ENCODE assay signal across 2 cellular contexts in the genomic region with DNA sequence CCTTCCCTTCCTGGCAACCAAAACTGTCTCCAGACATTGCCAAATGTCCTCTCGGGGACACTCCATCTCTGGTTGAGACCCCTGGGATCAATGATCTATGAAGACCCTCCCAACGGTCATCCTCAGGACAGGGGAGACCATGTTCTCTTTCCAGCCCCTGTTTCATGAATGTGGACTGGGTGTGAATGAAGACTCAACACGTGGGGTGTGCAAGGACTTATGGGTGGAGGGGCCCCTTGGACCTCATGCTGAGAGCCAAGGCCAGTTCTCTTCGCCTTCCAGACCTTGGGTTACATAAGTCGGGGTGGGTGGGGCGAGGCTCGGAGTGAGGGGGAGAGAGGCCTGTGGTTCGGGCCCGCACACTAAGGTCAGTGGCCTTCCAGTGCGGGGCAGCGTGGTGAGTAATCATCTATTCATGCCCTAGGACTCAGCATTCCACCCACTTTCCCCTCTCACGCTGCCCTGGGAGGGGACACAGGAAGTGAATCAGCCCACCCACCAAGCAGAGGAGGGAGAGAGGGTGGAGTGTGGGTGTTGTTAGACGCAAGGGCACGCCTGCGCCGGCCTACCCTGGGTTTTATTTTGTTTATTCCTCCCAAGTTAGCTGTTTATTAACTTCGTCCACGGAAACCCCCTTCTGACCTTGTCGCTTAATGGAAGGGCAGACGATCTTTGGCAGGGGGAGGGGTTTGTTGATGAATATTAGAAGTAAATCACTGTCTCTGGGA.
TF ChIP-seq lines count a peak whose summit lies in the region.

No MANE protein-coding gene starts in this region.

TF ChIP-seq in HEK293, 187 proteins besides CTCF, POLR2A, EP300 and RAD21 (continued from another document):
- TF ChIP-seq, protein P1, sequence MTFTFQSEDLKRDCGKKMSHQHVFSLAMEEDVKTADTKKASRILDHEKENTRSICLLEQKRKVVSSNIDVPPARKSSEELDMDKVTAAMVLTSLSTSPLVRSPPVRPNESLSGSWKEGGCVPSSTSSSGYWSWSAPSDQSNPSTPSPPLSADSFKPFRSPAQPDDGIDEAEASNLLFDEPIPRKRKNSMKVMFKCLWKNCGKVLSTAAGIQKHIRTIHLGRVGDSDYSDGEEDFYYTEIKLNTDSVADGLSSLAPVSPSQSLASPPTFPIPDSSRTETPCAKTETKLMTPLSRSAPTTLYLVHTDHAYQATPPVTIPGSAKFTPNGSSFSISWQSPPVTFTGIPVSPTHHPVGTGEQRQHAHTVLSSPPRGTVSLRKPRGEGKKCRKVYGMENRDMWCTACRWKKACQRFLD (tag by site-specific recombination; IDR thresholded peaks at IDR 0.05): no peak
- TF ChIP-seq GFI1B (tag by site-specific recombination; IDR thresholded peaks at IDR 0.05) (no peak), KLF16 (tag by site-specific recombination; IDR thresholded peaks at IDR 0.05) (no peak), ZFHX2 (tag by site-specific recombination; conservative IDR thresholded peaks at IDR 0.05) (peak; percentile 82), ZNF2 (tag by site-specific recombination; IDR thresholded peaks at IDR 0.05) (no peak), ZNF302 (tag by site-specific recombination; IDR thresholded peaks at IDR 0.05; ENCODE audit: low read depth) (no peak)

TF ChIP-seq in SK-N-SH, 30 proteins besides CTCF, POLR2A, EP300 and RAD21 (continued from another document):
- TF ChIP-seq TCF12 (IDR thresholded peaks at IDR 0.05) (peak; percentile 77), NRF1 (IDR thresholded peaks at IDR 0.05; ENCODE audit: low read depth, low read length) (peak; percentile 36; the same call in 1 of the 2 replicates), RXRA (IDR thresholded peaks at IDR 0.05; ENCODE audit: borderline replicate concordance, low read depth) (peak; percentile 80; the same call in 1 of the 2 replicates), TEAD4 (IDR thresholded peaks at IDR 0.05; ENCODE audit: borderline replicate concordance, insufficient read depth) (peak; percentile 69), FOSL2 (IDR thresholded peaks at IDR 0.05; ENCODE audit: borderline replicate concordance, low read depth) (peak; percentile 95), JUND (IDR thresholded peaks at IDR 0.05) (peak; percentile 87), POLR2AphosphoS5 (IDR thresholded peaks at IDR 0.05; ENCODE audit: low read depth, low read length) (peak; percentile 36; the same call in 1 of the 2 replicates)
- TF ChIP-seq, protein P2, sequence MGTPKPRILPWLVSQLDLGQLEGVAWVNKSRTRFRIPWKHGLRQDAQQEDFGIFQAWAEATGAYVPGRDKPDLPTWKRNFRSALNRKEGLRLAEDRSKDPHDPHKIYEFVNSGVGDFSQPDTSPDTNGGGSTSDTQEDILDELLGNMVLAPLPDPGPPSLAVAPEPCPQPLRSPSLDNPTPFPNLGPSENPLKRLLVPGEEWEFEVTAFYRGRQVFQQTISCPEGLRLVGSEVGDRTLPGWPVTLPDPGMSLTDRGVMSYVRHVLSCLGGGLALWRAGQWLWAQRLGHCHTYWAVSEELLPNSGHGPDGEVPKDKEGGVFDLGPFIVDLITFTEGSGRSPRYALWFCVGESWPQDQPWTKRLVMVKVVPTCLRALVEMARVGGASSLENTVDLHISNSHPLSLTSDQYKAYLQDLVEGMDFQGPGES (IDR thresholded peaks at IDR 0.05; ENCODE audit: low read depth, low read length): no peak
- TF ChIP-seq, protein P3, sequence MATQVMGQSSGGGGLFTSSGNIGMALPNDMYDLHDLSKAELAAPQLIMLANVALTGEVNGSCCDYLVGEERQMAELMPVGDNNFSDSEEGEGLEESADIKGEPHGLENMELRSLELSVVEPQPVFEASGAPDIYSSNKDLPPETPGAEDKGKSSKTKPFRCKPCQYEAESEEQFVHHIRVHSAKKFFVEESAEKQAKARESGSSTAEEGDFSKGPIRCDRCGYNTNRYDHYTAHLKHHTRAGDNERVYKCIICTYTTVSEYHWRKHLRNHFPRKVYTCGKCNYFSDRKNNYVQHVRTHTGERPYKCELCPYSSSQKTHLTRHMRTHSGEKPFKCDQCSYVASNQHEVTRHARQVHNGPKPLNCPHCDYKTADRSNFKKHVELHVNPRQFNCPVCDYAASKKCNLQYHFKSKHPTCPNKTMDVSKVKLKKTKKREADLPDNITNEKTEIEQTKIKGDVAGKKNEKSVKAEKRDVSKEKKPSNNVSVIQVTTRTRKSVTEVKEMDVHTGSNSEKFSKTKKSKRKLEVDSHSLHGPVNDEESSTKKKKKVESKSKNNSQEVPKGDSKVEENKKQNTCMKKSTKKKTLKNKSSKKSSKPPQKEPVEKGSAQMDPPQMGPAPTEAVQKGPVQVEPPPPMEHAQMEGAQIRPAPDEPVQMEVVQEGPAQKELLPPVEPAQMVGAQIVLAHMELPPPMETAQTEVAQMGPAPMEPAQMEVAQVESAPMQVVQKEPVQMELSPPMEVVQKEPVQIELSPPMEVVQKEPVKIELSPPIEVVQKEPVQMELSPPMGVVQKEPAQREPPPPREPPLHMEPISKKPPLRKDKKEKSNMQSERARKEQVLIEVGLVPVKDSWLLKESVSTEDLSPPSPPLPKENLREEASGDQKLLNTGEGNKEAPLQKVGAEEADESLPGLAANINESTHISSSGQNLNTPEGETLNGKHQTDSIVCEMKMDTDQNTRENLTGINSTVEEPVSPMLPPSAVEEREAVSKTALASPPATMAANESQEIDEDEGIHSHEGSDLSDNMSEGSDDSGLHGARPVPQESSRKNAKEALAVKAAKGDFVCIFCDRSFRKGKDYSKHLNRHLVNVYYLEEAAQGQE (IDR thresholded peaks at IDR 0.05; ENCODE audit: low read depth, low read length): no peak
- TF ChIP-seq, protein P4, sequence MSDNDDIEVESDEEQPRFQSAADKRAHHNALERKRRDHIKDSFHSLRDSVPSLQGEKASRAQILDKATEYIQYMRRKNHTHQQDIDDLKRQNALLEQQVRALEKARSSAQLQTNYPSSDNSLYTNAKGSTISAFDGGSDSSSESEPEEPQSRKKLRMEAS (IDR thresholded peaks at IDR 0.05; ENCODE audit: low read depth): peak; percentile 88
- TF ChIP-seq, protein P5, sequence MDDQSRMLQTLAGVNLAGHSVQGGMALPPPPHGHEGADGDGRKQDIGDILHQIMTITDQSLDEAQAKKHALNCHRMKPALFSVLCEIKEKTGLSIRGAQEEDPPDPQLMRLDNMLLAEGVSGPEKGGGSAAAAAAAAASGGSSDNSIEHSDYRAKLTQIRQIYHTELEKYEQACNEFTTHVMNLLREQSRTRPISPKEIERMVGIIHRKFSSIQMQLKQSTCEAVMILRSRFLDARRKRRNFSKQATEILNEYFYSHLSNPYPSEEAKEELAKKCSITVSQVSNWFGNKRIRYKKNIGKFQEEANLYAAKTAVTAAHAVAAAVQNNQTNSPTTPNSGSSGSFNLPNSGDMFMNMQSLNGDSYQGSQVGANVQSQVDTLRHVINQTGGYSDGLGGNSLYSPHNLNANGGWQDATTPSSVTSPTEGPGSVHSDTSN (IDR thresholded peaks at IDR 0.05): peak; percentile 38; the same call in 1 of the 2 replicates
- TF ChIP-seq, protein P6, sequence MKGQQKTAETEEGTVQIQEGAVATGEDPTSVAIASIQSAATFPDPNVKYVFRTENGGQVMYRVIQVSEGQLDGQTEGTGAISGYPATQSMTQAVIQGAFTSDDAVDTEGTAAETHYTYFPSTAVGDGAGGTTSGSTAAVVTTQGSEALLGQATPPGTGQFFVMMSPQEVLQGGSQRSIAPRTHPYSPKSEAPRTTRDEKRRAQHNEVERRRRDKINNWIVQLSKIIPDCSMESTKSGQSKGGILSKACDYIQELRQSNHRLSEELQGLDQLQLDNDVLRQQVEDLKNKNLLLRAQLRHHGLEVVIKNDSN (IDR thresholded peaks at IDR 0.05; ENCODE audit: borderline replicate concordance, low read depth): 0 out of 2 replicates have a peak, but pooled peaks have one; percentile 23
